Comparison of ENCODE assay signal across 9 cellular contexts in the genomic region with DNA sequence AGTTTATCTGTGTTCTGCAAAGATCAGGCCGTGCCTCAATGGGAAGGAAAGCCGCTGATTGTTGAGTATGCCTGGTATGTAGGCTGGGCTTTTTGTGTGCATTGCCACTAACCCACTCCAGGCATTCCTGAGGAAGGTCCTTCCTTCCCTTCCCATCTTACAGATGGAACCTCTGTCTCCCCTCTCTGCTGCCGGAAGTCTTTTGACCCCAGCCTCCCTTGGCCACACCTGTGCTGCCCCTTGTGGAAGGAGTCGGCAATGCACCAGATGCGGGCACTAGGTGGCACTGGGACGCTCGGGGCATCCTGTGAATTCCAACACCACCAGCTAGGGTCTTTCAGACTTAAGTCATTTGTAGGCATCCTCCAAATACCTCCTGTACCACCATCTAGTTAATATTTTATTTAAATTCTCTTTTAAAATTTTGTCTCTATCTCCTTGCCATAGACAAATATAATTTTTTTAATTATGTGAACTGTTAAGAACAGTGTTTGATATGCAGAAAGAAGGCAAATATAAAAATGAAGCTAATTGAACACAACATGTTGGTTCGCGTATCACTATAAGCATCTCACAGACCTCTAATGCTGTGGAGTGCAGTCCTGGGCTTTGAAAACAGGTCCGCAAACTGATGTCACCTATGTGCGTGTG.
A peak's percentile ranks its signal among the peaks of the same experiment; 100 is the strongest.
DNase-seq lines count a peak whose midpoint lies in the region; ATAC-seq and TF ChIP-seq lines count a peak whose summit lies in the region.
"Had no signal": no experiment of that assay in that cellular context is flagged by ENCODE, and none has a peak within 500 bp of the region (broad histone marks: within the 10 kb centered on the region; RNA-seq: fewer than 3 reads in every experiment).

No MANE protein-coding gene starts in this region.

- no peak overlapping the region for H2BK12ac ChIP-seq in mesenchymal stem cell (ENCODE audit: low read length in 2 of 2)

- peaks cover 13% of the 10 kb centered on the region for H3K4me1 ChIP-seq in mesenchymal stem cell (ENCODE audit: control insufficient read depth, insufficient read depth, low read depth, low read length)
- H3K4me1 ChIP-seq: SJCRH30 had no signal

- no peak overlapping the region for H3K9ac ChIP-seq in mesenchymal stem cell (ENCODE audit: low read length)

- 62% methylated on average over 10 of the region's 11 CpGs for WGBS in mesenchymal stem cell

- no peak overlapping the region for H2AFZ ChIP-seq in mesenchymal stem cell (ENCODE audit: low read depth, low read length)

- H2BK5ac ChIP-seq in mesenchymal stem cell (ENCODE audit: low read depth, low read length, poor library complexity, severe bottlenecking) = no peak overlapping the region

- ATAC-seq in GM21381 (IDR thresholded peaks at IDR 0.05; ENCODE audit: unreplicated experiment) = no peak

- DNase-seq in GM03348 (ENCODE audit: low spot score) (peak; percentile 38), NCI-H2171 (lab: John Stamatoyannopoulos, UW) (peak; percentile 12), activated T-cell treated with anti-CD3 and anti-CD28 coated beads for 24 hours (ENCODE audit: low read depth) (peak; percentile 59), fibroblast of the aortic adventitia (ENCODE audit: low read depth) (no peak), mesenchymal stem cell (no peak), HCEC 1CT (no peak)
- DNase-seq in stimulated activated CD4-positive, alpha-beta T cell treated with anti-CD3 and anti-CD28 coated beads, Interleukin-12 subunit alpha, Interleukin-12 subunit beta, amount 100 ng/mL, for 4 hours = peak; percentile 72

- H2BK15ac ChIP-seq in mesenchymal stem cell (ENCODE audit: low read depth, poor library complexity, severe bottlenecking) = no peak overlapping the region

- peaks cover 21% of the 10 kb centered on the region for H3K79me1 ChIP-seq in mesenchymal stem cell (replicated peaks; ENCODE audit: low read length, poor library complexity, severe bottlenecking)

- H4K8ac ChIP-seq in mesenchymal stem cell (ENCODE audit: low read length) = no peak overlapping the region

- no peaks in the 10 kb centered on the region for H3K27me3 ChIP-seq in mesenchymal stem cell (ENCODE audit: control insufficient read depth in 1 of 2, insufficient read depth in 1 of 2, low read length in 2 of 2)
- H3K27me3 ChIP-seq: SJCRH30 had no signal

- H3K4ac ChIP-seq in mesenchymal stem cell (ENCODE audit: low read depth in 1 of 2, low read length in 2 of 2) = peak overlapping the region in 1 of 2 experiments; percentile 12

- H3K4me3 ChIP-seq in fibroblast of the aortic adventitia (ENCODE audit: low read depth, low read length) = no peak overlapping the region
- no peak overlapping the region for H3K4me3 ChIP-seq in mesenchymal stem cell (ENCODE audit: insufficient read depth in 1 of 2, low read depth in 1 of 2, low read length in 2 of 2)
- H3K4me3 ChIP-seq: SJCRH30 had no signal

- TF ChIP-seq CTCF in fibroblast of the aortic adventitia (IDR thresholded peaks at IDR 0.05; ENCODE audit: insufficient read depth, low read length) = peak; percentile 64

- H3K14ac ChIP-seq in mesenchymal stem cell (ENCODE audit: low read length in 2 of 2) = no peak overlapping the region

- no peak overlapping the region for H3K27ac ChIP-seq in mesenchymal stem cell (ENCODE audit: low read length, poor library complexity, severe bottlenecking)
- H3K27ac ChIP-seq: SJCRH30 had no signal

- H2BK120ac ChIP-seq in mesenchymal stem cell (ENCODE audit: low read depth, low read length) = no peak overlapping the region

- H2AK5ac ChIP-seq in mesenchymal stem cell (ENCODE audit: low read length, severe bottlenecking) = no peak overlapping the region

- H3K4me2 ChIP-seq in mesenchymal stem cell (ENCODE audit: low read length, poor library complexity, severe bottlenecking) = no peak overlapping the region

- H3K18ac ChIP-seq in mesenchymal stem cell (ENCODE audit: low read depth in 1 of 2, low read length in 2 of 2) = no peak overlapping the region

- H3K9me3 ChIP-seq in mesenchymal stem cell (ENCODE audit: control insufficient read depth, low read length) = peaks cover 3% of the 10 kb centered on the region
- H3K9me3 ChIP-seq: SJCRH30 had no signal

- H3K36me3 ChIP-seq in mesenchymal stem cell (ENCODE audit: control insufficient read depth in 1 of 2, insufficient read depth in 2 of 2, low read depth in 1 of 2, low read length in 2 of 2) = peaks cover 20 to 37% of the 10 kb centered on the region in 2 experiments
- H3K36me3 ChIP-seq: SJCRH30 had no signal

- H4K91ac ChIP-seq in mesenchymal stem cell (ENCODE audit: low read length) = no peak overlapping the region

- no peak overlapping the region for H3K23ac ChIP-seq in mesenchymal stem cell (ENCODE audit: low read length in 2 of 2)

Comparison
In these comparisons a context has a peak if more than half of its experiments do, and no peak if none do; other contexts are left out.
1. DNase-seq: peak in GM03348 (single experiment), NCI-H2171 (single experiment), activated T-cell treated with anti-CD3 and anti-CD28 coated beads for 24 hours (single experiment) and stimulated activated CD4-positive, alpha-beta T cell treated with anti-CD3 and anti-CD28 coated beads, Interleukin-12 subunit alpha, Interleukin-12 subunit beta, amount 100 ng/mL, for 4 hours (single experiment); none in fibroblast of the aortic adventitia (single experiment), mesenchymal stem cell (single experiment) and HCEC 1CT (single experiment).